ENCODE assay signal across 20 cellular contexts in the genomic region with DNA sequence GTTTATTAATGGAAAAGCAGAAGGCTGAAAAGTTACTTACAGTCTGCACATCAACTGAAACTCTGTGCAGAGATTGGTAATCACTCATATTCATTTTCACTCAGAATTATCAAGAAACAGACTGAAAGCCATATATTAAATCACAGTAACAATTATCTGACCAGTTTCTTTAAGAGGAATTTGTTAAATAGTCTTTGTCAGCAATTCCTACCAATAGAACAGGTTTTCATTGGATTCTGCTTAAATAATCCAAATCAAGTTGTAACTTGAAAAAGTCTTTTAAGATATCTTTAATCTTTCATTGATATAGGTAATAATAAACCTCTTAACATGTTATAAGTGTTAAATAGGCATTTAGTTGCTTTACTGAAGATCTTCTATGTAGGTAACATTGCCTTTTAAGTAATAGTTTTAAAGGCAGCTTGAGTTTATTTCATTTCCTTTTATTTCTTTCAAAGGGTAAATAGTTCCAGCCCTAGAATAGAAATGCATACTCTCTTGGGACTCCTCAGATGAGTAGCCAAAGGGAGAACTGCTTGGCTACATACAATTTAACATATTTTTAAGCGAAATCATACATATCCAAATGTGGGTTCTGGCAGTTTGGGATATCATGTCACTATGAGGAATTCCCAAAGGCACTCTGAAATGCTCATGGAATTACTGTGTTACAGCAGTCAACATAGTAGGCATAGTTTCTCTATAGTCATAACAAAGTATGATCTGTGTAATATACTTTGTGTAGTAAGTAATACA.
"Had no signal": no experiment of that assay in that cellular context is flagged by ENCODE, and none has a peak within 500 bp of the region (broad histone marks: within the 10 kb centered on the region; RNA-seq: fewer than 3 reads in every experiment).

No MANE protein-coding gene starts in this region.

- DNase-seq: activated CD4-positive, alpha-beta T cell treated with anti-CD3 and anti-CD28 coated beads for 1 hour; activated CD8-positive, alpha-beta memory T cell treated with anti-CD3 and anti-CD28 coated beads for 24 hours; activated CD8-positive, alpha-beta memory T cell treated with anti-CD3 and anti-CD28 coated beads, Interleukin-2, amount 50 U/mL, for 48 hours; activated effector memory CD4-positive, alpha-beta T cell treated with Interleukin-2 at 50 U/mL for 16 hours; activated naive CD4-positive, alpha-beta T cell treated with anti-CD3 and anti-CD28 coated beads, Interleukin-2, amount 10 ng/mL, durations not matched to agents 7 days and 5 days; activated naive CD8-positive, alpha-beta T cell treated with anti-CD3 and anti-CD28 coated beads, Interleukin-2, amount 50 U/mL, for 24 hours; activated T-cell treated with anti-CD3 and anti-CD28 coated beads, Interleukin-2, amount 50 U/mL, for 48 hours; aorta; endodermal cell; mesenchymal stem cell; mucosa of descending colon; naive thymus-derived CD4-positive, alpha-beta T cell; pancreas; stimulated activated CD4-positive, alpha-beta T cell treated with anti-CD3 and anti-CD28 coated beads, Interleukin-12 subunit alpha, Interleukin-12 subunit beta, amount 100 ng/mL, for 4 hours; stimulated activated CD4-positive, alpha-beta T cell treated with anti-CD3 and anti-CD28 coated beads, Interleukin-1b, Interleukin-23, amount 100 ng/mL, for 48 hours; stimulated activated naive CD4-positive, alpha-beta T cell treated with Interleukin-2 at 50 U/mL for 16 hours; substantia nigra; tibial artery; WERI-Rb-1 had no signal

- H3K27ac ChIP-seq: epithelial cell of prostate, pancreas, WERI-Rb-1 had no signal

- H3K9me3 ChIP-seq: mucosa of descending colon, pancreas had no signal

- H3K4me3 ChIP-seq: mucosa of descending colon, pancreas, tibial artery had no signal

- H3K4me1 ChIP-seq: pancreas had no signal

- H3K27me3 ChIP-seq: pancreas, tibial artery had no signal

- H3K36me3 ChIP-seq: pancreas, tibial artery, WERI-Rb-1 had no signal
